ENCODE assay signal across 8 cellular contexts in genomic region chr15:31708703-31709318, GRCh38.
DNase-seq lines count a peak whose midpoint lies in the region; ATAC-seq and TF ChIP-seq lines count a peak whose summit lies in the region.
"Not testable (repeated sequence)": the region's sequence is repeated elsewhere in the genome, so short reads cannot be mapped to it uniquely, and the experiment has no call there.

No MANE protein-coding gene starts in this region.

- H3K27me3 ChIP-seq in DND-41 (ENCODE audit: insufficient read depth, low read length, poor library complexity), result not testable (repeated sequence)

- not testable (repeated sequence) for H3K79me2 ChIP-seq in DND-41 (ENCODE audit: insufficient read depth, low read length)

- H3K4me2 ChIP-seq in DND-41 (ENCODE audit: insufficient read depth, low read length), result not testable (repeated sequence)

- H3K36me3 Mint-ChIP-seq in glutamatergic neuron (ENCODE audit: unreplicated experiment), result not testable (repeated sequence)

- TF ChIP-seq CTCF in DND-41 (IDR thresholded peaks at IDR 0.05; ENCODE audit: borderline replicate concordance, extremely low read depth, low read length, poor library complexity, severe bottlenecking); glutamatergic neuron (IDR thresholded peaks at IDR 0.05; ENCODE audit: partially characterized antibody, unreplicated experiment): not testable (repeated sequence)

- not testable (repeated sequence) for H3K4me3 ChIP-seq in DND-41 (ENCODE audit: low read depth in 1 of 2, low read length in 2 of 2)

- H3K4me3 Mint-ChIP-seq in glutamatergic neuron (ENCODE audit: unreplicated experiment), result not testable (repeated sequence)

- H3K4me1 ChIP-seq in DND-41 (ENCODE audit: insufficient read depth, low read length), result not testable (repeated sequence)

- not testable (repeated sequence) for H3K27me3 Mint-ChIP-seq in glutamatergic neuron (ENCODE audit: unreplicated experiment)

- H3K36me3 ChIP-seq in DND-41 (ENCODE audit: insufficient read depth, low read length), result not testable (repeated sequence)

- not testable (repeated sequence) for H2AFZ ChIP-seq in DND-41 (ENCODE audit: low read depth, low read length)

- ATAC-seq in DND-41 (ENCODE audit: insufficient read depth, low read depth) (peak; percentile 62; the same call in 2 of the 3 replicates), GM18870 (IDR thresholded peaks at IDR 0.05; ENCODE audit: unreplicated experiment) (peak; percentile 70), GM19463 (IDR thresholded peaks at IDR 0.05; ENCODE audit: unreplicated experiment) (peak; percentile 83), GM21786 (IDR thresholded peaks at IDR 0.05; ENCODE audit: unreplicated experiment) (peak; percentile 73), HG02943 (IDR thresholded peaks at IDR 0.05; ENCODE audit: low read depth, unreplicated experiment) (peak; percentile 54), HG03196 (IDR thresholded peaks at IDR 0.05; ENCODE audit: unreplicated experiment) (peak; percentile 79)

- H3K9me3 ChIP-seq in DND-41 (ENCODE audit: insufficient read depth, low read length, severe bottlenecking), result not testable (repeated sequence)

- H3K9me3 Mint-ChIP-seq in glutamatergic neuron (ENCODE audit: unreplicated experiment), result not testable (repeated sequence)

- not testable (repeated sequence) for DNase-seq in DND-41, glutamatergic neuron
- peak; percentile 16 for DNase-seq in NCI-H526 treated with DMSO at 0.1 percent for 48 hours (lab: John Stamatoyannopoulos, UW)

- not testable (repeated sequence) for H3K4me1 Mint-ChIP-seq in glutamatergic neuron (ENCODE audit: low read depth, unreplicated experiment)

- not testable (repeated sequence) for H3K9ac ChIP-seq in DND-41 (ENCODE audit: low read depth, low read length)

- H3K27ac Mint-ChIP-seq in glutamatergic neuron (ENCODE audit: unreplicated experiment), result peak overlapping the region; percentile 74

- H4K20me1 ChIP-seq in DND-41 (ENCODE audit: insufficient read depth, low read length), result not testable (repeated sequence)

- H3K27ac ChIP-seq in DND-41 (ENCODE audit: low read length), result not testable (repeated sequence)
